In the genomic region with DNA sequence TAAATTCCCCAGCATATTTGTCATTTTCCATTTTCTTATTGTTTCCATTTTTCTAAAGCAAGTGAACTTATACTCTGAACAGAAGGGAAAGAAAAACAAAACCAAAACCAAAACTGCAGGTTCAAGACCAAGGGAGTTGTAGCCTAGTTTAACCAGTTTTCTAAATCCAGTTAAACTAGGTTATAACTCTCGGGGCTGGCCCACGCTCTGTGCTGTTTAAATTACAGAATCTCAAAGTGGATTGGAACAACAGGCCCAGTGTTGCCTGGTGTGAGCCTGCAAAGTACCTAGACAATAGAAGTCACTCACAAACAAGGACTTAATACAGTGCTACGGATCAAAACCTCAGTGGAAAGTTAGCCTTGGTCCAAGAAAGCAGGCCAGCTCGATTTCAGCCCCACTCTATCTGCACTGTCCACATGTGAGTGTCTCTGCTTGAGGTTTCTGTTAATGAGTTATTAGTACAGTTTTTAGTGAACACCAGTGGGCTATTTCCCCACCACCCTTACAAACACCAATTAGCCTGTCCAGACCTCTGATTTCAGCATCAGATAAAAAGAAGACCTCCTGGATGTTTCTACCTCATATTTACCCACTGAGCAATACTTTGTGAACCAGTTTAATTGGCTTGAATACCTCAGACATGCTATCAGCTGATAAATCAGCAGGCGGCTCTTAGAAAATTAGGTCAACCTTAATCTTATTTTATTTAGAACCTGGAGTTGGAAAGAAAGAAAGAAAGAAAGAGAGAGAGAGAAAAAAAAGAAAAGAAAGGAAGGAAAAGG, we compare ENCODE assay signal across 13 cellular contexts.
DNase-seq lines count a peak whose midpoint lies in the region; ATAC-seq and TF ChIP-seq lines count a peak whose summit lies in the region.
"Had no signal": no experiment of that assay in that cellular context is flagged by ENCODE, and none has a peak within 500 bp of the region (broad histone marks: within the 10 kb centered on the region; RNA-seq: fewer than 3 reads in every experiment).

No MANE protein-coding gene starts in this region.

- intact Hi-C loops in lower lobe of right lung (cut with DNase I), result no loop called here

- no peak for DNase-seq in hepatocyte (ENCODE audit: low spot score)
- DNase-seq in NCI-H2107 (lab: John Stamatoyannopoulos, UW), result no peak
- DNase-seq in lower lobe of right lung, result no peak
- DNase-seq in NCI-H2196 (lab: John Stamatoyannopoulos, UW; ENCODE audit: unreplicated experiment), result no peak
- DNase-seq: activated CD8-positive, alpha-beta T cell treated with anti-CD3 and anti-CD28 coated beads, Interleukin-2, amount 10 ng/mL, durations not matched to agents 7 days and 5 days; CD4-positive, alpha-beta memory T cell; KBM-7; NCI-H1436; stimulated activated naive CD8-positive, alpha-beta T cell treated with anti-CD3 and anti-CD28 coated beads, Interleukin-15, amount 100 ng/mL, for 72 hours had no signal

- H3K4me3 ChIP-seq in ACC112 (ENCODE audit: low read depth, low read length), result no peak overlapping the region
- H3K4me3 ChIP-seq in hepatocyte, result no peak overlapping the region
- H3K4me3 ChIP-seq in rectal smooth muscle tissue (ENCODE audit: low read length), result no peak overlapping the region
- no peak overlapping the region for H3K4me3 ChIP-seq in lower lobe of right lung

- H3K27ac ChIP-seq in ACC112 (ENCODE audit: low read depth, low read length) (no peak overlapping the region), VCaP (peak overlapping the region; percentile 56), hepatocyte (peak overlapping the region; percentile 72), rectal smooth muscle tissue (ENCODE audit: low read depth, low read length) (peak overlapping the region; percentile 54), lower lobe of right lung (no peak overlapping the region)

- ATAC-seq in lower lobe of right lung (no peak), GM19452 (IDR thresholded peaks at IDR 0.05; ENCODE audit: unreplicated experiment) (no peak)
- ATAC-seq: activated CD8-positive, alpha-beta T cell treated with anti-CD3 and anti-CD28 coated beads, Interleukin-2, amount 10 ng/mL, durations not matched to agents 7 days and 5 days; stimulated activated naive CD8-positive, alpha-beta T cell treated with anti-CD3 and anti-CD28 coated beads, Interleukin-15, amount 100 ng/mL, for 72 hours had no signal

- WGBS in hepatocyte (ENCODE audit: low lambda C conversion rate, missing lambda C conversion rate), result 80% methylated on average over 5 of the region's 5 CpGs

- H4K20me1 ChIP-seq in hepatocyte (ENCODE audit: insufficient read depth, poor library complexity, severe bottlenecking), result no peaks in the 10 kb centered on the region

- H2AFZ ChIP-seq in ACC112 (ENCODE audit: low read length, unreplicated experiment) (peak overlapping the region; percentile 46), hepatocyte (peak overlapping the region; percentile 28)

- no peaks in the 10 kb centered on the region for H3K79me2 ChIP-seq in ACC112 (ENCODE audit: control insufficient read depth, insufficient read depth, low read length, unreplicated experiment)
- no peaks in the 10 kb centered on the region for H3K79me2 ChIP-seq in hepatocyte

- no peak overlapping the region for H3K4me2 ChIP-seq in hepatocyte

- H3K9me2 ChIP-seq in hepatocyte (replicated peaks; ENCODE audit: insufficient read depth), result no peaks in the 10 kb centered on the region

- H3K4me1 ChIP-seq in ACC112 (ENCODE audit: control insufficient read depth, insufficient read depth, low read length, unreplicated experiment), result peaks cover 26% of the 10 kb centered on the region
- H3K4me1 ChIP-seq in hepatocyte (ENCODE audit: insufficient read depth), result peaks cover 11% of the 10 kb centered on the region
- peaks cover 21% of the 10 kb centered on the region for H3K4me1 ChIP-seq in rectal smooth muscle tissue (ENCODE audit: control insufficient read depth, insufficient read depth, low read length)
- H3K4me1 ChIP-seq in lower lobe of right lung, result no peaks in the 10 kb centered on the region

- TF ChIP-seq CTCF in VCaP (conservative IDR thresholded peaks at IDR 0.05) (no peak), hepatocyte (IDR thresholded peaks at IDR 0.05; ENCODE audit: poor library complexity) (no peak), lower lobe of right lung (IDR thresholded peaks at IDR 0.05) (no peak)

- H3K9ac ChIP-seq in rectal smooth muscle tissue (ENCODE audit: low read length), result no peak overlapping the region

- no peaks in the 10 kb centered on the region for H3K9me3 ChIP-seq in hepatocyte (ENCODE audit: low read depth)
- peaks cover 4% of the 10 kb centered on the region for H3K9me3 ChIP-seq in lower lobe of right lung

- no peaks in the 10 kb centered on the region for H3K36me3 ChIP-seq in ACC112 (ENCODE audit: insufficient read depth, low read length)
- H3K36me3 ChIP-seq in hepatocyte (replicated peaks; ENCODE audit: insufficient read depth, low read depth), result no peaks in the 10 kb centered on the region
- H3K36me3 ChIP-seq in rectal smooth muscle tissue (ENCODE audit: control insufficient read depth, insufficient read depth, low read length), result no peaks in the 10 kb centered on the region
- no peaks in the 10 kb centered on the region for H3K36me3 ChIP-seq in lower lobe of right lung

- H3K27me3 ChIP-seq in ACC112 (ENCODE audit: insufficient read depth, low read length) (no peaks in the 10 kb centered on the region), hepatocyte (no peaks in the 10 kb centered on the region), rectal smooth muscle tissue (ENCODE audit: control insufficient read depth, insufficient read depth, low read length) (no peaks in the 10 kb centered on the region), lower lobe of right lung (ENCODE audit: low read depth) (no peaks in the 10 kb centered on the region)

Comparison
In these comparisons a context has a peak if more than half of its experiments do, and no peak if none do; other contexts are left out.
1. H3K27ac ChIP-seq: peak in VCaP (single experiment), hepatocyte (single experiment) and rectal smooth muscle tissue (single experiment); none in ACC112 (single experiment) and lower lobe of right lung (single experiment).